1 cellular context compared by ENCODE assay signal in the genomic region with DNA sequence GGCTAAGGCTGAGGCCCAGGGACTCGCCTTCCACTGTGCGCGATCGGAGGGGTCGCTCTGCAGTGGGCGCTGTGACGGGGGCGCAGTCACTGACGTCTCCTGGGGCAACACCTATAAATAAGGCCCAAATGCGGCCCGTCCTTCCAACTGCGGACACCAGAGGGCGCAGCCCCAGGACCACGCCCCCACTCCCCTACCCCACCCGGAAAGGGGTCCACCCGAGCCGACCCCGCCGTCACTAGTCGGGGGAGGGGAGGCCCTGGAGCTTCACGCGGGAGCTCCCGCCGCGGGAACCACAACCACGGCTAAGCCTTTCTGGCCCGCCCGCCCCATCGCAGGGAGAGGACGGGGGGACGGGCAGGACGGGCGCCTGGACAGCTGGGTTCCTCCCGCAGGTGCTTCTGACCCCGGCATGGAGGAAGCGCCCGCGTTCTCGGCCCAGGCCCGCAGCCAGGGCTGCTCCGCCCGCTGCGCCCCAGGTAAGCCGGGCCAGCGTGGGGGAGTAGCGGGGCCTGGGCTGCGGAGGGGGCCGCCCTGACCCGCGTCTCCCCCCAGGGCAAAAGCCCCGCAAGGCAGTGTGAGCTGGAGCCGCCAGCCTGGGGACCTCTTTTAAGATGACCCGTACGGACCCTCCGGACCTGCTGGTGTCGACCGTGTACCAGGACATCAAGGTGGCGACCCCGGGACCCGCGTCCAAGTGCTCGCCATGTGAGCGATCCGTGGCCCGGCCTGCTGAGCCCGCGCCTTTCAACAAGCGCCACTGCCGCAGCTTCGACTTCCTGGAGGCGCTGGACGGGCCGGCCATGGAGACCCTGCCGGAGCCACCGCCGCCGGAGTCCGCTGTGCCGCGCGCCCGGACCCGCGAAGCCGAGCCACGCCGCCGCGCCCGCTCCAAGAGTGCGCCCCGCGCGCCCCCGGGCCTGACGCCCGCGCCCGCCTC.
TF ChIP-seq lines count a peak whose summit lies in the region.
"Not testable (repeated sequence)": the region's sequence is repeated elsewhere in the genome, so short reads cannot be mapped to it uniquely, and the experiment has no call there.

No MANE protein-coding gene starts in this region.

TF ChIP-seq in HepG2, 621 proteins besides CTCF, POLR2A, EP300 and RAD21 (continues in another document):
- TF ChIP-seq, protein P1, sequence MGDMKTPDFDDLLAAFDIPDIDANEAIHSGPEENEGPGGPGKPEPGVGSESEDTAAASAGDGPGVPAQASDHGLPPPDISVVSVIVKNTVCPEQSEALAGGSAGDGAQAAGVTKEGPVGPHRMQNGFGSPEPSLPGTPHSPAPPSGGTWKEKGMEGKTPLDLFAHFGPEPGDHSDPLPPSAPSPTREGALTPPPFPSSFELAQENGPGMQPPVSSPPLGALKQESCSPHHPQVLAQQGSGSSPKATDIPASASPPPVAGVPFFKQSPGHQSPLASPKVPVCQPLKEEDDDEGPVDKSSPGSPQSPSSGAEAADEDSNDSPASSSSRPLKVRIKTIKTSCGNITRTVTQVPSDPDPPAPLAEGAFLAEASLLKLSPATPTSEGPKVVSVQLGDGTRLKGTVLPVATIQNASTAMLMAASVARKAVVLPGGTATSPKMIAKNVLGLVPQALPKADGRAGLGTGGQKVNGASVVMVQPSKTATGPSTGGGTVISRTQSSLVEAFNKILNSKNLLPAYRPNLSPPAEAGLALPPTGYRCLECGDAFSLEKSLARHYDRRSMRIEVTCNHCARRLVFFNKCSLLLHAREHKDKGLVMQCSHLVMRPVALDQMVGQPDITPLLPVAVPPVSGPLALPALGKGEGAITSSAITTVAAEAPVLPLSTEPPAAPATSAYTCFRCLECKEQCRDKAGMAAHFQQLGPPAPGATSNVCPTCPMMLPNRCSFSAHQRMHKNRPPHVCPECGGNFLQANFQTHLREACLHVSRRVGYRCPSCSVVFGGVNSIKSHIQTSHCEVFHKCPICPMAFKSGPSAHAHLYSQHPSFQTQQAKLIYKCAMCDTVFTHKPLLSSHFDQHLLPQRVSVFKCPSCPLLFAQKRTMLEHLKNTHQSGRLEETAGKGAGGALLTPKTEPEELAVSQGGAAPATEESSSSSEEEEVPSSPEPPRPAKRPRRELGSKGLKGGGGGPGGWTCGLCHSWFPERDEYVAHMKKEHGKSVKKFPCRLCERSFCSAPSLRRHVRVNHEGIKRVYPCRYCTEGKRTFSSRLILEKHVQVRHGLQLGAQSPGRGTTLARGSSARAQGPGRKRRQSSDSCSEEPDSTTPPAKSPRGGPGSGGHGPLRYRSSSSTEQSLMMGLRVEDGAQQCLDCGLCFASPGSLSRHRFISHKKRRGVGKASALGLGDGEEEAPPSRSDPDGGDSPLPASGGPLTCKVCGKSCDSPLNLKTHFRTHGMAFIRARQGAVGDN (CRISPR knock-in tag; IDR thresholded peaks at IDR 0.05): peak; percentile 75
- peak; percentile 50; the same call in 1 of the 2 replicates for TF ChIP-seq PHF21A (CRISPR knock-in tag; IDR thresholded peaks at IDR 0.05)
- TF ChIP-seq AKAP8 (CRISPR knock-in tag; IDR thresholded peaks at IDR 0.05): peak; percentile 97
- TF ChIP-seq IRF2 (CRISPR knock-in tag; IDR thresholded peaks at IDR 0.05): 0 out of 2 replicates have a peak, but pooled peaks have one; percentile 44
- TF ChIP-seq KLF12 (CRISPR knock-in tag; IDR thresholded peaks at IDR 0.05; ENCODE audit: borderline replicate concordance): peak; percentile 68; the same call in 1 of the 2 replicates
- peak; percentile 23 for TF ChIP-seq HNRNPLL (IDR thresholded peaks at IDR 0.05; ENCODE audit: low read depth, low read length, poor library complexity, severe bottlenecking)
- TF ChIP-seq SOX6 (IDR thresholded peaks at IDR 0.05); SP1 (IDR thresholded peaks at IDR 0.05); MAZ (IDR thresholded peaks at IDR 0.05; ENCODE audit: borderline replicate concordance, low read depth, low read length): not testable (repeated sequence)
- peak; percentile 31 for TF ChIP-seq SOX6 (CRISPR knock-in tag; IDR thresholded peaks at IDR 0.05)
- peak; percentile 58 for TF ChIP-seq SP1 (CRISPR knock-in tag; IDR thresholded peaks at IDR 0.05)
- peak; percentile 33; the same call in 1 of the 2 replicates for TF ChIP-seq KDM2A (CRISPR knock-in tag; IDR thresholded peaks at IDR 0.05; ENCODE audit: borderline replicate concordance, low read depth)
- TF ChIP-seq ARID4A (CRISPR knock-in tag; IDR thresholded peaks at IDR 0.05; ENCODE audit: borderline replicate concordance): peak; percentile 46
- peak in 1 of 2 experiments; percentile 56; a peak in 1 of 4 replicates for TF ChIP-seq HMGXB4 (CRISPR knock-in tag; IDR thresholded peaks at IDR 0.05; ENCODE audit: borderline replicate concordance in 1 of 2, low read depth in 1 of 2)
- 0 out of 2 replicates have a peak, but pooled peaks have one; percentile 13 for TF ChIP-seq TFDP2 (CRISPR knock-in tag; IDR thresholded peaks at IDR 0.05)
- peak; percentile 70; the same call in 1 of the 2 replicates for TF ChIP-seq ZFP91 (CRISPR knock-in tag; IDR thresholded peaks at IDR 0.05; ENCODE audit: borderline replicate concordance)
- TF ChIP-seq, protein P2, sequence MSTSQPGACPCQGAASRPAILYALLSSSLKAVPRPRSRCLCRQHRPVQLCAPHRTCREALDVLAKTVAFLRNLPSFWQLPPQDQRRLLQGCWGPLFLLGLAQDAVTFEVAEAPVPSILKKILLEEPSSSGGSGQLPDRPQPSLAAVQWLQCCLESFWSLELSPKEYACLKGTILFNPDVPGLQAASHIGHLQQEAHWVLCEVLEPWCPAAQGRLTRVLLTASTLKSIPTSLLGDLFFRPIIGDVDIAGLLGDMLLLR (CRISPR knock-in tag; IDR thresholded peaks at IDR 0.05): 0 out of 2 replicates have a peak, but pooled peaks have one; percentile 17
- TF ChIP-seq SP5 (CRISPR knock-in tag; IDR thresholded peaks at IDR 0.05; ENCODE audit: borderline replicate concordance, low read depth): peak; percentile 53; the same call in 1 of the 2 replicates
- peak; percentile 27; the same call in 1 of the 2 replicates for TF ChIP-seq MED1 (CRISPR knock-in tag; IDR thresholded peaks at IDR 0.05)
- TF ChIP-seq ZFY (CRISPR knock-in tag; IDR thresholded peaks at IDR 0.05): peak; percentile 44; the same call in 1 of the 2 replicates
- peak; percentile 55; the same call in 1 of the 2 replicates for TF ChIP-seq ZNF891 (CRISPR knock-in tag; IDR thresholded peaks at IDR 0.05)
- TF ChIP-seq RBFOX2 (IDR thresholded peaks at IDR 0.05; ENCODE audit: low read depth, low read length): peak; percentile 62; the same call in 1 of the 2 replicates
- peak; percentile 32; the same call in 1 of the 2 replicates for TF ChIP-seq HDAC1 (CRISPR knock-in tag; IDR thresholded peaks at IDR 0.05)
- TF ChIP-seq, protein P3, sequence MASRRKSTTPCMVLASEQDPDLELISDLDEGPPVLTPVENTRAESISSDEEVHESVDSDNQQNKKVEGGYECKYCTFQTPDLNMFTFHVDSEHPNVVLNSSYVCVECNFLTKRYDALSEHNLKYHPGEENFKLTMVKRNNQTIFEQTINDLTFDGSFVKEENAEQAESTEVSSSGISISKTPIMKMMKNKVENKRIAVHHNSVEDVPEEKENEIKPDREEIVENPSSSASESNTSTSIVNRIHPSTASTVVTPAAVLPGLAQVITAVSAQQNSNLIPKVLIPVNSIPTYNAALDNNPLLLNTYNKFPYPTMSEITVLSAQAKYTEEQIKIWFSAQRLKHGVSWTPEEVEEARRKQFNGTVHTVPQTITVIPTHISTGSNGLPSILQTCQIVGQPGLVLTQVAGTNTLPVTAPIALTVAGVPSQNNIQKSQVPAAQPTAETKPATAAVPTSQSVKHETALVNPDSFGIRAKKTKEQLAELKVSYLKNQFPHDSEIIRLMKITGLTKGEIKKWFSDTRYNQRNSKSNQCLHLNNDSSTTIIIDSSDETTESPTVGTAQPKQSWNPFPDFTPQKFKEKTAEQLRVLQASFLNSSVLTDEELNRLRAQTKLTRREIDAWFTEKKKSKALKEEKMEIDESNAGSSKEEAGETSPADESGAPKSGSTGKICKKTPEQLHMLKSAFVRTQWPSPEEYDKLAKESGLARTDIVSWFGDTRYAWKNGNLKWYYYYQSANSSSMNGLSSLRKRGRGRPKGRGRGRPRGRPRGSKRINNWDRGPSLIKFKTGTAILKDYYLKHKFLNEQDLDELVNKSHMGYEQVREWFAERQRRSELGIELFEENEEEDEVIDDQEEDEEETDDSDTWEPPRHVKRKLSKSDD (CRISPR knock-in tag; IDR thresholded peaks at IDR 0.05; ENCODE audit: low read depth): peak; percentile 44; the same call in 1 of the 2 replicates
- peak; percentile 58; the same call in 1 of the 2 replicates for TF ChIP-seq ZBTB33 (CRISPR knock-in tag; IDR thresholded peaks at IDR 0.05)
- peak; percentile 47; the same call in 1 of the 2 replicates for TF ChIP-seq MAZ (CRISPR knock-in tag; IDR thresholded peaks at IDR 0.05; ENCODE audit: low read depth)
- TF ChIP-seq SP4 (CRISPR knock-in tag; IDR thresholded peaks at IDR 0.05): peak; percentile 49
- peak; percentile 66 for TF ChIP-seq ZBTB38 (CRISPR knock-in tag; IDR thresholded peaks at IDR 0.05)
- TF ChIP-seq ZNF333 (CRISPR knock-in tag; IDR thresholded peaks at IDR 0.05; ENCODE audit: borderline replicate concordance): 0 out of 2 replicates have a peak, but pooled peaks have one; percentile 31
- TF ChIP-seq KDM5B (CRISPR knock-in tag; IDR thresholded peaks at IDR 0.05; ENCODE audit: borderline replicate concordance): peak; percentile 24; the same call in 1 of the 2 replicates
